In the genomic region with DNA sequence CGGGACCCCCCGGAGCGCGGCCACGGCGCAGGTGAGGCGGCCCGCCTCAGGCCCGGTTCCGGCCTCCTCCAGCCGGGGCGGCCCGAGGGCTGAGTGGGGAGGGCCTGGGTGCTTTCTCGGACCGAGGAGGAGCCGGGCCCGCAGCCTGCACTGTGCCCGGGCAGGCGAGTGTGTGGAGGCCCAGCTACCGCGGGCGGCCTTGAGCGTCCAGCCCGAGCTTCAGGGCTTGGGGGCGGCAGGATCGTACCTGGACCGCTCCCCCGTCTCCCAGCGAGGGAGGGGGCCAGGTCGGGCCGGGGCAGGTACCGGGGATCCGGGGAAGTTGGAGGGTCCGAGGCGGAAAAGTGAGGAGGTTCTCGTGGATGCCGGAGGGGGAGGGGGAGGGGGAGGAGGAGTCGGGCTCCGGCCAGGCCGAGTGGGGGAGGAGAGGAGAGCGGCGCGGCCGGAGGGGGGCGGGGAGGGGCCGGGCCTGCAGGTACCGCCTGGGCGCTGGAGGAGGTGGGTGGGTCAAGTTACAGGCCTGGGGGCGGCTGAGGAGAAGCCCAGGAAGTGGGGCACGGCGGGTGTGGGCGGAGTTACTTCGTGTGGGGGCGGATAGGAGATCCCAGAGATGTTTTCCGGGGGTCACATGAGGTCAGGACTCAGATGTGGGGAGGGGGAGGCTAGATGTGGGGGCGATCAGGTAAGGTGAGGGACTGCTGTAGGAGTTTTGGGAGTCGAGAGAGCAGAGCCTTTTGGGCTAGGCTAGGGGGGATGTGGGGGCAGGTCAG, we compare ENCODE assay signal across 8 cellular contexts. TPM values are rescaled to one million over a fixed set of nuclear protein-coding genes. Genes with fewer than 3 reads are reported as not detected.
DNase-seq lines count a peak whose midpoint lies in the region; ATAC-seq and TF ChIP-seq lines count a peak whose summit lies in the region.

No MANE protein-coding gene starts in this region.

- TF ChIP-seq EP300 in suprapubic skin (IDR thresholded peaks at IDR 0.05): no peak

- TF ChIP-seq CTCF in Peyer's patch (IDR thresholded peaks at IDR 0.05) (no peak), right lobe of liver (IDR thresholded peaks at IDR 0.05) (no peak), suprapubic skin (IDR thresholded peaks at IDR 0.05) (no peak)

- 2% methylated on average over 38 of the region's 57 CpGs for WGBS in right lobe of liver (ENCODE audit: insufficient coverage, low coverage, low lambda C conversion rate, missing lambda C conversion rate)
- 3% methylated on average over 20 of the region's 57 CpGs for WGBS in suprapubic skin

- H3K36me3 Mint-ChIP-seq in central memory CD8-positive, alpha-beta T cell (ENCODE audit: insufficient read depth): peaks cover 17% of the 10 kb centered on the region

- H3K4me3 ChIP-seq in Peyer's patch (peak overlapping the region; percentile 83 to 100 (median 93)), right lobe of liver (peak overlapping the region; percentile 80 to 98 (median 94)), suprapubic skin (peak overlapping the region; percentile 83)

- TF ChIP-seq POLR2A in Peyer's patch (IDR thresholded peaks at IDR 0.05) (no peak), right lobe of liver (IDR thresholded peaks at IDR 0.05) (no peak), suprapubic skin (IDR thresholded peaks at IDR 0.05) (no peak)

- ATAC-seq in HG02759 (IDR thresholded peaks at IDR 0.05; ENCODE audit: unreplicated experiment) (peak; percentile 8), right lobe of liver (peak in 2 of 4 donors; percentile 17 to 18), GM18870 (IDR thresholded peaks at IDR 0.05; ENCODE audit: unreplicated experiment) (no peak)
- no peak for ATAC-seq in central memory CD8-positive, alpha-beta T cell (replicated peaks; ENCODE audit: extremely low read depth, poor library complexity, severe bottlenecking)

- DNase-seq in NCI-H1417 (lab: John Stamatoyannopoulos, UW) (peak; percentile 7 to 68 (median 59)), NCI-H1417 treated with DMSO at 0.1 percent for 48 hours (lab: John Stamatoyannopoulos, UW) (no peak), Peyer's patch (peak; percentile 59 to 69 (median 65)), right lobe of liver (peak; percentile 68 to 74 (median 71)), suprapubic skin (ENCODE audit: low spot score in 2 of 2) (peak in 1 of 2 donors; percentile 79)
- DNase-seq in central memory CD8-positive, alpha-beta T cell (ENCODE audit: low spot score in 2 of 2): no peak

- peaks cover 0 to 39% (median 18%) of the 10 kb centered on the region in 4 donors for H3K4me1 ChIP-seq in Peyer's patch
- peaks cover 0 to 16% (median 7%) of the 10 kb centered on the region in 4 donors for H3K4me1 ChIP-seq in right lobe of liver
- peaks cover 53% of the 10 kb centered on the region for H3K4me1 ChIP-seq in suprapubic skin

- H3K27ac ChIP-seq in Peyer's patch (peak overlapping the region; percentile 50 to 82 (median 67)), right lobe of liver (peak overlapping the region in 1 of 3 donors; percentile 49), suprapubic skin (peak overlapping the region; percentile 75)

- no peaks in the 10 kb centered on the region for H3K27me3 Mint-ChIP-seq in central memory CD8-positive, alpha-beta T cell

- peak overlapping the region; percentile 44 for H3K27ac Mint-ChIP-seq in central memory CD8-positive, alpha-beta T cell (ENCODE audit: low read depth)

- H3K4me3 Mint-ChIP-seq in central memory CD8-positive, alpha-beta T cell: peak overlapping the region; percentile 91

- no peaks in the 10 kb centered on the region for H3K9me3 Mint-ChIP-seq in central memory CD8-positive, alpha-beta T cell

- H3K4me1 Mint-ChIP-seq in central memory CD8-positive, alpha-beta T cell: peaks cover 68% of the 10 kb centered on the region

- H3K27me3 ChIP-seq in Peyer's patch (no peaks in the 10 kb centered on the region), right lobe of liver (no peaks in the 10 kb centered on the region), suprapubic skin (no peaks in the 10 kb centered on the region)

- H3K9me3 ChIP-seq in Peyer's patch (no peaks in the 10 kb centered on the region), right lobe of liver (no peaks in the 10 kb centered on the region), suprapubic skin (no peaks in the 10 kb centered on the region)

- intact Hi-C loops in right lobe of liver (cut with DNase I): no loop called here

- H3K36me3 ChIP-seq in Peyer's patch (peaks cover 0 to 8% (median 0%) of the 10 kb centered on the region in 3 donors), right lobe of liver (peaks cover 0 to 8% (median 0%) of the 10 kb centered on the region in 4 donors), suprapubic skin (peaks cover 2% of the 10 kb centered on the region)

RNA-seq across cellular contexts. Expression of gene NACC1, which starts 0.5 kb away (rescaled TPM):
- total RNA-seq in Peyer's patch (10 to 100 TPM; 21.5 to 48.0 (median 37.1) TPM), right lobe of liver (10 to 100 TPM; 19.2 to 30.3 (median 26.4) TPM), suprapubic skin (10 to 100 TPM; 13.4 to 47.6 (median 35.3) TPM)

RNA-seq across cellular contexts. Expression of gene TRMT1, which starts 2.1 kb away (rescaled TPM):
- total RNA-seq in Peyer's patch: 10 to 100 TPM; 27.1 to 71.8 (median 28.3) TPM
- 10 to 100 TPM; 15.0 to 20.5 (median 17.2) TPM for total RNA-seq in right lobe of liver
- 10 to 100 TPM; 35.1 to 46.2 (median 40.6) TPM for total RNA-seq in suprapubic skin

RNA-seq across cellular contexts. Expression of gene LYL1, which starts 16.0 kb away (rescaled TPM):
- total RNA-seq in Peyer's patch: 10 to 100 TPM in 1 of 4 donors, 1 to 10 TPM in 3; 1.2 to 21.5 (median 4.9) TPM
- total RNA-seq in right lobe of liver: 1 to 10 TPM; 1.1 to 3.7 (median 2.3) TPM
- total RNA-seq in suprapubic skin: 1 to 10 TPM; 1.5 to 2.7 (median 2.2) TPM

RNA-seq across cellular contexts. Expression of gene STX10, which starts 31.6 kb away (rescaled TPM):
- total RNA-seq in Peyer's patch (100 to 1,000 TPM in 2 of 4 donors, 10 to 100 TPM in 2; 78.1 to 199 (median 107) TPM), right lobe of liver (10 to 100 TPM; 18.2 to 41.5 (median 23.4) TPM), suprapubic skin (100 to 1,000 TPM in 1 of 4 donors, 10 to 100 TPM in 3; 71.9 to 110 (median 82.2) TPM)

RNA-seq across cellular contexts. Expression of gene IER2, which starts 31.6 kb away (rescaled TPM):
- 100 to 1,000 TPM in 1 of 4 donors, 10 to 100 TPM in 3; 72.2 to 229 (median 85.6) TPM for total RNA-seq in Peyer's patch
- 10 to 100 TPM; 19.1 to 86.6 (median 23.8) TPM for total RNA-seq in right lobe of liver
- total RNA-seq in suprapubic skin: 100 to 1,000 TPM; 154 to 377 (median 214) TPM

Comparison
In these comparisons a context has a peak if more than half of its experiments do, and no peak if none do; other contexts are left out.
1. DNase-seq: peak in NCI-H1417 (3 of 3), Peyer's patch (3 of 3) and right lobe of liver (3 of 3); none in NCI-H1417 treated with DMSO at 0.1 percent for 48 hours (single experiment) and central memory CD8-positive, alpha-beta T cell (0 of 2).
2. Peak in every context shown above with its lines, with median percentiles within 50 percentile points of each other: H3K4me3 ChIP-seq.